ENCODE assay signal across 12 cellular contexts in genomic region chr14:52355016-52355430, GRCh38. TPM values are rescaled to one million over a fixed set of nuclear protein-coding genes. Genes with fewer than 3 reads are reported as not detected.
DNase-seq lines count a peak whose midpoint lies in the region; ATAC-seq and TF ChIP-seq lines count a peak whose summit lies in the region.
"Had no signal": no experiment of that assay in that cellular context is flagged by ENCODE, and none has a peak within 500 bp of the region (broad histone marks: within the 10 kb centered on the region; RNA-seq: fewer than 3 reads in every experiment).

No MANE protein-coding gene starts in this region.

- no peak for ATAC-seq in left lobe of liver
- no peak for ATAC-seq in stimulated activated naive B cell treated with anti-CD40 and anti-IgM and Interleukin-4, amounts not matched to agents 10 μg/mL and 1 μg/mL and 100 μg/mL, for 72 hours (replicated peaks)
- no peak for ATAC-seq in HG02973 (IDR thresholded peaks at IDR 0.05; ENCODE audit: unreplicated experiment)
- ATAC-seq: sciatic nerve had no signal

- no peak for TF ChIP-seq CTCF in AG10803 (conservative IDR thresholded peaks at IDR 0.05; ENCODE audit: low read length)
- no peak for TF ChIP-seq CTCF in astrocyte of the spinal cord (IDR thresholded peaks at IDR 0.05; ENCODE audit: low read depth, low read length)

- H3K27me3 ChIP-seq in MG63: no peaks in the 10 kb centered on the region
- no peaks in the 10 kb centered on the region for H3K27me3 ChIP-seq in mucosa of stomach (ENCODE audit: control insufficient read depth, insufficient read depth, low read length)
- H3K27me3 ChIP-seq: upper lobe of left lung had no signal

- no peak overlapping the region for H3K27ac Mint-ChIP-seq in stimulated activated naive B cell treated with anti-CD40 and anti-IgM and Interleukin-4, amounts not matched to agents 10 μg/mL and 1 μg/mL and 100 μg/mL, for 72 hours

- H3K9me3 ChIP-seq in MG63: no peaks in the 10 kb centered on the region
- no peaks in the 10 kb centered on the region for H3K9me3 ChIP-seq in mucosa of stomach (ENCODE audit: control insufficient read depth, low read length)
- H3K9me3 ChIP-seq: upper lobe of left lung had no signal

- H3K4me3 ChIP-seq in AG10803 (ENCODE audit: low read length) (no peak overlapping the region), MG63 (no peak overlapping the region), astrocyte of the spinal cord (ENCODE audit: low read depth, low read length) (no peak overlapping the region), mucosa of stomach (ENCODE audit: low read length) (peak overlapping the region; percentile 6)
- H3K4me3 ChIP-seq: upper lobe of left lung had no signal

- no peak overlapping the region for H3K9ac ChIP-seq in mucosa of stomach (ENCODE audit: low read length)

- peaks cover 7 to 22% of the 10 kb centered on the region in 2 donors for H3K4me1 Mint-ChIP-seq in stimulated activated naive B cell treated with anti-CD40 and anti-IgM and Interleukin-4, amounts not matched to agents 10 μg/mL and 1 μg/mL and 100 μg/mL, for 72 hours

- in situ Hi-C loops in astrocyte of the spinal cord (cut with HindIII; ENCODE audit: low sequenced_read_pairs): no loop called here

- H3K36me3 ChIP-seq in MG63: no peaks in the 10 kb centered on the region
- H3K36me3 ChIP-seq in mucosa of stomach (ENCODE audit: control insufficient read depth, insufficient read depth, low read length): no peaks in the 10 kb centered on the region
- H3K36me3 ChIP-seq: upper lobe of left lung had no signal

- no peaks in the 10 kb centered on the region for H3K9me3 Mint-ChIP-seq in stimulated activated naive B cell treated with anti-CD40 and anti-IgM and Interleukin-4, amounts not matched to agents 10 μg/mL and 1 μg/mL and 100 μg/mL, for 72 hours

- H3K27me3 Mint-ChIP-seq in stimulated activated naive B cell treated with anti-CD40 and anti-IgM and Interleukin-4, amounts not matched to agents 10 μg/mL and 1 μg/mL and 100 μg/mL, for 72 hours: peaks cover 19 to 27% of the 10 kb centered on the region in 2 donors

- DNase-seq in AG10803 (ENCODE audit: low read depth) (peak; percentile 96), MG63 (peak; percentile 51), astrocyte of the spinal cord (ENCODE audit: low read depth, low spot score) (peak; percentile 94), left lobe of liver (ENCODE audit: low spot score) (no peak), NCI-H774 (lab: John Stamatoyannopoulos, UW) (no peak)
- no peak for DNase-seq in stimulated activated naive B cell treated with anti-CD40 and anti-IgM and Interleukin-4, amounts not matched to agents 10 μg/mL and 1 μg/mL and 100 μg/mL, for 72 hours
- DNase-seq: H7, NCI-H1105 treated with DMSO at 0.1 percent for 48 hours, upper lobe of left lung had no signal

- no peaks in the 10 kb centered on the region for H3K36me3 Mint-ChIP-seq in stimulated activated naive B cell treated with anti-CD40 and anti-IgM and Interleukin-4, amounts not matched to agents 10 μg/mL and 1 μg/mL and 100 μg/mL, for 72 hours

- H3K4me3 Mint-ChIP-seq in stimulated activated naive B cell treated with anti-CD40 and anti-IgM and Interleukin-4, amounts not matched to agents 10 μg/mL and 1 μg/mL and 100 μg/mL, for 72 hours: no peak overlapping the region

- H3K4me1 ChIP-seq in mucosa of stomach (ENCODE audit: control insufficient read depth, insufficient read depth, low read length): peaks cover 27% of the 10 kb centered on the region

RNA-seq across cellular contexts. Expression of gene PTGER2, which starts 40.9 kb away (rescaled TPM):
- total RNA-seq in MG63 (2014; rRNA removed; shearing (Covaris generic); ENCODE audit: low replicate concordance): 0.39 and 2.7 TPM in 2 replicates
- total RNA-seq in left lobe of liver: 0.33 TPM

Comparison
In these comparisons a context has a peak if more than half of its experiments do, and no peak if none do; other contexts are left out.
1. DNase-seq: peak in AG10803 (single experiment), MG63 (single experiment) and astrocyte of the spinal cord (single experiment); none in left lobe of liver (single experiment), NCI-H774 (single experiment) and stimulated activated naive B cell treated with anti-CD40 and anti-IgM and Interleukin-4, amounts not matched to agents 10 μg/mL and 1 μg/mL and 100 μg/mL, for 72 hours (single experiment).